Comparison of ENCODE assay signal across 24 cellular contexts in genomic region chr3:178504128-178504527, GRCh38. TPM values are rescaled to one million over a fixed set of nuclear protein-coding genes. Genes with fewer than 3 reads are reported as not detected.
"Had no signal": no experiment of that assay in that cellular context is flagged by ENCODE, and none has a peak within 500 bp of the region (broad histone marks: within the 10 kb centered on the region; RNA-seq: fewer than 3 reads in every experiment).

No MANE protein-coding gene starts in this region.

- H3K4me1 ChIP-seq: gastrocnemius medialis, right lobe of liver, testis, vagina had no signal

- H3K27ac Mint-ChIP-seq: activated CD4-positive, alpha-beta memory T cell treated with anti-CD3 and anti-CD28 coated beads, Interleukin-2, amount 10 ng/mL, durations not matched to agents 7 days and 5 days; activated CD4-positive, alpha-beta T cell treated with anti-CD3 and anti-CD28 coated beads, Interleukin-2, amount 10 ng/mL, durations not matched to agents 24 days and 14 days; activated CD8-positive, alpha-beta memory T cell treated with anti-CD3 and anti-CD28 coated beads, Interleukin-2, amount 10 ng/mL, durations not matched to agents 7 days and 5 days; activated naive CD4-positive, alpha-beta T cell treated with anti-CD3 and anti-CD28 coated beads, Interleukin-2, amount 50 U/mL, for 24 hours; activated T-helper 1 cell treated with anti-CD3 and anti-CD28 coated beads, Interleukin-12 subunit alpha, Interleukin-12 subunit beta, Interleukin-2, Interleukin-4 antibody, amounts not matched to agents 30 ng/mL and 10 ng/mL and 1 ng/mL, durations not matched to agents 14 hours and 24 hours and 36 hours; dendritic cell treated with granulocyte-macrophage colony-stimulating factor and Interleukin-4, amounts not matched to agents 40 ng/mL and 50 ng/mL, for 4 days; memory B cell; stimulated activated naive B cell treated with anti-CD40 and anti-IgM and Interleukin-4, amounts not matched to agents 10 μg/mL and 1 μg/mL and 100 μg/mL, for 72 hours; type B pancreatic cell had no signal

- H3K27me3 Mint-ChIP-seq: activated CD4-positive, alpha-beta memory T cell treated with anti-CD3 and anti-CD28 coated beads, Interleukin-2, amount 10 ng/mL, durations not matched to agents 7 days and 5 days; activated CD4-positive, alpha-beta T cell treated with anti-CD3 and anti-CD28 coated beads, Interleukin-2, amount 10 ng/mL, durations not matched to agents 24 days and 14 days; activated CD8-positive, alpha-beta memory T cell treated with anti-CD3 and anti-CD28 coated beads, Interleukin-2, amount 10 ng/mL, durations not matched to agents 7 days and 5 days; dendritic cell treated with granulocyte-macrophage colony-stimulating factor and Interleukin-4, amounts not matched to agents 40 ng/mL and 50 ng/mL, for 4 days; type B pancreatic cell had no signal

- DNase-seq: activated CD4-positive, alpha-beta memory T cell treated with anti-CD3 and anti-CD28 coated beads, Interleukin-2, amount 10 ng/mL, durations not matched to agents 7 days and 5 days; activated CD4-positive, alpha-beta T cell treated with anti-CD3 and anti-CD28 coated beads, Interleukin-2, amount 10 ng/mL, durations not matched to agents 24 days and 14 days; activated CD8-positive, alpha-beta memory T cell treated with anti-CD3 and anti-CD28 coated beads, Interleukin-2, amount 10 ng/mL, durations not matched to agents 7 days and 5 days; activated gamma-delta T cell; activated T-cell treated with anti-CD3 and anti-CD28 coated beads for 4 hours; anterior cingulate cortex; effector CD8-positive, alpha-beta T cell; gastrocnemius medialis; nucleus accumbens; right lobe of liver; stimulated activated CD4-positive, alpha-beta T cell treated with anti-CD3 and anti-CD28 coated beads, Interleukin-15, amount 100 ng/mL, for 24 hours; stimulated activated naive B cell treated with anti-CD40 and anti-IgM and Interleukin-4, amounts not matched to agents 10 μg/mL and 1 μg/mL and 100 μg/mL, for 72 hours; testis had no signal

- H3K9me3 Mint-ChIP-seq: activated CD4-positive, alpha-beta T cell treated with anti-CD3 and anti-CD28 coated beads, Interleukin-2, amount 10 ng/mL, durations not matched to agents 24 days and 14 days; activated naive CD4-positive, alpha-beta T cell treated with anti-CD3 and anti-CD28 coated beads, Interleukin-2, amount 50 U/mL, for 24 hours; activated T-helper 1 cell treated with anti-CD3 and anti-CD28 coated beads, Interleukin-12 subunit alpha, Interleukin-12 subunit beta, Interleukin-2, Interleukin-4 antibody, amounts not matched to agents 30 ng/mL and 10 ng/mL and 1 ng/mL, durations not matched to agents 14 hours and 24 hours and 36 hours; brain; memory B cell; stimulated activated naive B cell treated with anti-CD40 and anti-IgM and Interleukin-4, amounts not matched to agents 10 μg/mL and 1 μg/mL and 100 μg/mL, for 72 hours had no signal

- H3K4me3 Mint-ChIP-seq: activated CD4-positive, alpha-beta memory T cell treated with anti-CD3 and anti-CD28 coated beads, Interleukin-2, amount 10 ng/mL, durations not matched to agents 7 days and 5 days; activated CD4-positive, alpha-beta T cell treated with anti-CD3 and anti-CD28 coated beads, Interleukin-2, amount 10 ng/mL, durations not matched to agents 24 days and 14 days; activated CD8-positive, alpha-beta memory T cell treated with anti-CD3 and anti-CD28 coated beads, Interleukin-2, amount 10 ng/mL, durations not matched to agents 7 days and 5 days; activated naive CD4-positive, alpha-beta T cell treated with anti-CD3 and anti-CD28 coated beads, Interleukin-2, amount 50 U/mL, for 24 hours; activated T-helper 1 cell treated with anti-CD3 and anti-CD28 coated beads, Interleukin-12 subunit alpha, Interleukin-12 subunit beta, Interleukin-2, Interleukin-4 antibody, amounts not matched to agents 30 ng/mL and 10 ng/mL and 1 ng/mL, durations not matched to agents 14 hours and 24 hours and 36 hours; brain; dendritic cell treated with granulocyte-macrophage colony-stimulating factor and Interleukin-4, amounts not matched to agents 40 ng/mL and 50 ng/mL, for 4 days; memory B cell; stimulated activated naive B cell treated with anti-CD40 and anti-IgM and Interleukin-4, amounts not matched to agents 10 μg/mL and 1 μg/mL and 100 μg/mL, for 72 hours; type B pancreatic cell had no signal

- ATAC-seq: activated CD4-positive, CD25-positive, alpha-beta regulatory T cell treated with anti-CD3 and anti-CD28 coated beads, Interleukin-2, amount 50 U/mL, for 24 hours; activated CD8-positive, alpha-beta memory T cell treated with anti-CD3 and anti-CD28 coated beads, Interleukin-2, amount 10 ng/mL, durations not matched to agents 7 days and 5 days; esophagus mucosa; gastrocnemius medialis; right lobe of liver; stimulated activated naive B cell treated with anti-CD40 and anti-IgM and Interleukin-4, amounts not matched to agents 10 μg/mL and 1 μg/mL and 100 μg/mL, for 72 hours had no signal

- H3K9me3 ChIP-seq: gastrocnemius medialis, right lobe of liver, testis, vagina had no signal

- H3K4me3 ChIP-seq: gastrocnemius medialis, right lobe of liver, smooth muscle cell, testis, vagina had no signal

- H3K36me3 Mint-ChIP-seq: activated CD8-positive, alpha-beta memory T cell treated with anti-CD3 and anti-CD28 coated beads, Interleukin-2, amount 10 ng/mL, durations not matched to agents 7 days and 5 days; activated naive CD4-positive, alpha-beta T cell treated with anti-CD3 and anti-CD28 coated beads, Interleukin-2, amount 50 U/mL, for 24 hours; brain; memory B cell; stimulated activated naive B cell treated with anti-CD40 and anti-IgM and Interleukin-4, amounts not matched to agents 10 μg/mL and 1 μg/mL and 100 μg/mL, for 72 hours had no signal

- H3K4me1 Mint-ChIP-seq: activated CD4-positive, alpha-beta memory T cell treated with anti-CD3 and anti-CD28 coated beads, Interleukin-2, amount 10 ng/mL, durations not matched to agents 7 days and 5 days; activated CD4-positive, alpha-beta T cell treated with anti-CD3 and anti-CD28 coated beads, Interleukin-2, amount 10 ng/mL, durations not matched to agents 24 days and 14 days; activated CD8-positive, alpha-beta memory T cell treated with anti-CD3 and anti-CD28 coated beads, Interleukin-2, amount 10 ng/mL, durations not matched to agents 7 days and 5 days; activated naive CD4-positive, alpha-beta T cell treated with anti-CD3 and anti-CD28 coated beads, Interleukin-2, amount 50 U/mL, for 24 hours; brain; memory B cell had no signal

- H3K27ac ChIP-seq: gastrocnemius medialis, right lobe of liver, testis, vagina had no signal

- H3K36me3 ChIP-seq: gastrocnemius medialis, right lobe of liver, vagina had no signal

- H3K27me3 ChIP-seq: gastrocnemius medialis, right lobe of liver, testis, vagina had no signal

RNA-seq across cellular contexts. Expression of gene KCNMB2, which starts 32.1 kb away (rescaled TPM):
- total RNA-seq: activated CD4-positive, alpha-beta memory T cell treated with anti-CD3 and anti-CD28 coated beads, Interleukin-2, amount 10 ng/mL, durations not matched to agents 7 days and 5 days; activated CD4-positive, alpha-beta T cell treated with anti-CD3 and anti-CD28 coated beads, Interleukin-2, amount 10 ng/mL, durations not matched to agents 24 days and 14 days; activated CD8-positive, alpha-beta memory T cell treated with anti-CD3 and anti-CD28 coated beads, Interleukin-2, amount 10 ng/mL, durations not matched to agents 7 days and 5 days; activated T-helper 1 cell treated with anti-CD3 and anti-CD28 coated beads, Interleukin-12 subunit alpha, Interleukin-12 subunit beta, Interleukin-2, Interleukin-4 antibody, amounts not matched to agents 30 ng/mL and 10 ng/mL and 1 ng/mL, durations not matched to agents 14 hours and 24 hours and 36 hours; esophagus mucosa; gastrocnemius medialis; right lobe of liver; T-helper 2 cell treated with Interferon-gamma antibody and Interleukin-4, amounts not matched to agents 100 ng/mL and 5 ng/mL, for 36 hours; testis had no signal
- polyA plus RNA-seq: smooth muscle cell had no signal
